ENCODE assay signal across 8 cellular contexts in genomic region chr15:70327328-70328136, GRCh38.
DNase-seq lines count a peak whose midpoint lies in the region; ATAC-seq and TF ChIP-seq lines count a peak whose summit lies in the region.
"Had no signal": no experiment of that assay in that cellular context is flagged by ENCODE, and none has a peak within 500 bp of the region (broad histone marks: within the 10 kb centered on the region; RNA-seq: fewer than 3 reads in every experiment).

No MANE protein-coding gene starts in this region.

- intact Hi-C loops in tibial artery (cut with DNase I; ENCODE audit: low total_unique reads) = loop anchor here (5.0 kb wide), 1 partner anchor 55 kb away; no protein-coding TSS in a partner anchor

- H4K20me1 ChIP-seq in OCI-LY1 (ENCODE audit: insufficient read depth, low read length) = no peaks in the 10 kb centered on the region

- no peaks in the 10 kb centered on the region for H3K79me2 ChIP-seq in OCI-LY1 (ENCODE audit: insufficient read depth, low read length)

- no peaks in the 10 kb centered on the region for H3K9me2 ChIP-seq in OCI-LY1 (ENCODE audit: low read depth, low read length)

- H3K9me3 ChIP-seq in OCI-LY1 (ENCODE audit: low read length) (peaks cover 3% of the 10 kb centered on the region; the same call in 1 of the 2 replicates), tibial artery (no peaks in the 10 kb centered on the region)
- H3K9me3 ChIP-seq: HAP-1 had no signal

- ATAC-seq in GM21529 (IDR thresholded peaks at IDR 0.05; ENCODE audit: unreplicated experiment) (peak; percentile 48), HG03095 (IDR thresholded peaks at IDR 0.05; ENCODE audit: unreplicated experiment) (no peak), GM18519 (IDR thresholded peaks at IDR 0.05; ENCODE audit: low FRiP score, unreplicated experiment) (no peak)

- H2AFZ ChIP-seq in OCI-LY1 (ENCODE audit: low read length) = no peak overlapping the region

- no peak for TF ChIP-seq CTCF in OCI-LY1 (IDR thresholded peaks at IDR 0.05; ENCODE audit: low read length)
- no peak for TF ChIP-seq CTCF in fibroblast of mammary gland (conservative IDR thresholded peaks at IDR 0.05; ENCODE audit: control insufficient read depth, insufficient read depth, low read depth, low read length)
- TF ChIP-seq CTCF in tibial artery (IDR thresholded peaks at IDR 0.05) = no peak

- H3K4me1 ChIP-seq in OCI-LY1 (ENCODE audit: insufficient read depth, low read length, severe bottlenecking) (peaks cover 32% of the 10 kb centered on the region), tibial artery (peaks cover 0 to 48% (median 34%) of the 10 kb centered on the region in 4 donors)
- H3K4me1 ChIP-seq: HAP-1 had no signal

- H3K9ac ChIP-seq in OCI-LY1 (ENCODE audit: low read length) = no peak overlapping the region

- peak overlapping the region; percentile 16; the same call in 1 of the 2 replicates for H3K4me2 ChIP-seq in OCI-LY1 (ENCODE audit: low read length)

- DNase-seq in fibroblast of mammary gland (ENCODE audit: low read depth) (peak; percentile 83), tibial artery (no peak), mesenteric fat pad (ENCODE audit: low spot score) (no peak)

- no peaks in the 10 kb centered on the region for H3F3A ChIP-seq in OCI-LY1 (ENCODE audit: insufficient read depth, low read length)

- H3K27ac ChIP-seq in OCI-LY1 (ENCODE audit: low read depth, low read length, poor library complexity, severe bottlenecking) (peak overlapping the region; percentile 2), tibial artery (peak overlapping the region; percentile 31 to 47)

- H3K4me3 ChIP-seq in OCI-LY1 (ENCODE audit: low read depth, low read length, poor library complexity, severe bottlenecking) (no peak overlapping the region), fibroblast of mammary gland (ENCODE audit: control insufficient read depth, low read depth, low read length) (no peak overlapping the region), tibial artery (no peak overlapping the region)
- H3K4me3 ChIP-seq: HAP-1 had no signal

- H3K27me3 ChIP-seq in OCI-LY1 (ENCODE audit: insufficient read depth, low read length) (no peaks in the 10 kb centered on the region), tibial artery (no peaks in the 10 kb centered on the region)

- H3K36me3 ChIP-seq in OCI-LY1 (ENCODE audit: insufficient read depth, low read length) = no peaks in the 10 kb centered on the region
- no peaks in the 10 kb centered on the region for H3K36me3 ChIP-seq in tibial artery
- H3K36me3 ChIP-seq: HAP-1 had no signal
